ENCODE assay signal across 8 cellular contexts in genomic region chr7:101099969-101100781, GRCh38. TPM values are rescaled to one million over a fixed set of nuclear protein-coding genes. Genes with fewer than 3 reads are reported as not detected.
DNase-seq lines count a peak whose midpoint lies in the region; ATAC-seq, FAIRE-seq and TF ChIP-seq lines count a peak whose summit lies in the region.

No MANE protein-coding gene starts in this region.

- TF ChIP-seq RAD21 in A549 (conservative IDR thresholded peaks at IDR 0.05 in 1 of 2, IDR thresholded peaks at IDR 0.05 in 1 of 2) = peak; percentile 38 to 49

- no peak for FAIRE-seq in A549 (lab: Jason Lieb, UNC)

- POLR2A ChIA-PET in A549 (lab: Yijun Ruan, JAX) = interaction anchor here (0.8 to 3.5 kb wide), 6 partner anchors 9 to 38 kb away, joined by 4 to 41 read pairs (median 13); partner anchors contain the start of genes SERPINE1 and TRIM56

- H3K9ac ChIP-seq in adipocyte (ENCODE audit: low read length) = peak overlapping the region; percentile 87

- ATAC-seq in A549 (peak; percentile 90 to 96), heart right ventricle (peak; percentile 89 to 96 (median 94)), HG03521 (IDR thresholded peaks at IDR 0.05; ENCODE audit: unreplicated experiment) (no peak)

- no peak overlapping the region; the same call in 2 of the 3 replicates for H3K4me3 ChIP-seq in A549
- peak overlapping the region; percentile 55 for H3K4me3 ChIP-seq in adipocyte (ENCODE audit: low read length)
- H3K4me3 ChIP-seq in heart right ventricle = no peak overlapping the region

- H3K27me3 ChIP-seq in adipocyte (replicated peaks; ENCODE audit: control insufficient read depth, insufficient read depth, low read length) = no peaks in the 10 kb centered on the region
- H3K27me3 ChIP-seq in heart right ventricle = peaks cover 0 to 14% (median 0%) of the 10 kb centered on the region in 7 donors

- TF ChIP-seq POLR2A in A549 (IDR thresholded peaks at IDR 0.05; ENCODE audit: low read length) = peak; percentile 22; the same call in 1 of the 2 replicates

- H3K9me3 ChIP-seq in A549 = no peaks in the 10 kb centered on the region
- H3K9me3 ChIP-seq in adipocyte (ENCODE audit: control insufficient read depth, low read length) = no peaks in the 10 kb centered on the region
- no peaks in the 10 kb centered on the region for H3K9me3 ChIP-seq in heart right ventricle

- DNase-seq in A549 (ENCODE audit: low read depth in 1 of 2, low spot score in 1 of 2) (peak; percentile 91 to 98), HCEC 1CT (peak; percentile 100), RPMI7951 (ENCODE audit: low read depth) (peak; percentile 99), adipocyte (ENCODE audit: low read depth) (peak; percentile 99), heart right ventricle (peak; percentile 90 to 91), posterior cingulate gyrus (peak; percentile 84 to 98 (median 90)), ureter (ENCODE audit: low spot score) (peak; percentile 96)

- 2% methylated on average over 24 of the region's 26 CpGs for whole genome bisulfite sequencing in A549 (ENCODE audit: missing lambda C conversion rate)
- 29 to 35% methylated on average over 26 of the region's 26 CpGs for WGBS in heart right ventricle, 2 donors

- H3K4me1 ChIP-seq in A549 (peaks cover 69% of the 10 kb centered on the region), adipocyte (ENCODE audit: control insufficient read depth, insufficient read depth, low read length) (peaks cover 51% of the 10 kb centered on the region), heart right ventricle (peaks cover 0 to 41% (median 24%) of the 10 kb centered on the region in 9 donors)

- peak; percentile 90 to 94 for TF ChIP-seq EP300 in A549 (IDR thresholded peaks at IDR 0.05)

- H3K27ac ChIP-seq in A549 = peak overlapping the region; percentile 94 to 99
- peak overlapping the region in 9 of 10 donors; percentile 9 to 78 (median 63) for H3K27ac ChIP-seq in heart right ventricle

- intact Hi-C loops in heart right ventricle (cut with DNase I) = loop anchor here in 4 of 10 donors (5.0 kb wide), 2 partner anchors 32 to 37 kb away; no protein-coding TSS in a partner anchor
- intact Hi-C loops in posterior cingulate gyrus (cut with DNase I) = no loop called here

- H3K36me3 ChIP-seq in adipocyte (ENCODE audit: control insufficient read depth, insufficient read depth, low read length, severe bottlenecking) (no peaks in the 10 kb centered on the region), heart right ventricle (no peaks in the 10 kb centered on the region)

- H3K4me2 ChIP-seq in A549 = peak overlapping the region; percentile 73

- CTCF ChIA-PET in A549 (lab: Yijun Ruan, JAX) = interaction anchor here (0.9 to 20.0 kb wide), 8 partner anchors 8 to 144 kb away, joined by 3 to 600 read pairs (median 4); partner anchors contain the start of genes FIS1 and SERPINE1

- TF ChIP-seq CTCF in A549 (IDR thresholded peaks at IDR 0.05) (no peak), heart right ventricle (IDR thresholded peaks at IDR 0.05) (no peak)

TF ChIP-seq in A549, 52 proteins besides CTCF, POLR2A, EP300 and RAD21 (continues in another document):
- TF ChIP-seq FOXS1 (CRISPR knock-in tag; IDR thresholded peaks at IDR 0.05) = no peak
- TF ChIP-seq SREBF2 (IDR thresholded peaks at IDR 0.05) = no peak
- TF ChIP-seq, protein P1, sequence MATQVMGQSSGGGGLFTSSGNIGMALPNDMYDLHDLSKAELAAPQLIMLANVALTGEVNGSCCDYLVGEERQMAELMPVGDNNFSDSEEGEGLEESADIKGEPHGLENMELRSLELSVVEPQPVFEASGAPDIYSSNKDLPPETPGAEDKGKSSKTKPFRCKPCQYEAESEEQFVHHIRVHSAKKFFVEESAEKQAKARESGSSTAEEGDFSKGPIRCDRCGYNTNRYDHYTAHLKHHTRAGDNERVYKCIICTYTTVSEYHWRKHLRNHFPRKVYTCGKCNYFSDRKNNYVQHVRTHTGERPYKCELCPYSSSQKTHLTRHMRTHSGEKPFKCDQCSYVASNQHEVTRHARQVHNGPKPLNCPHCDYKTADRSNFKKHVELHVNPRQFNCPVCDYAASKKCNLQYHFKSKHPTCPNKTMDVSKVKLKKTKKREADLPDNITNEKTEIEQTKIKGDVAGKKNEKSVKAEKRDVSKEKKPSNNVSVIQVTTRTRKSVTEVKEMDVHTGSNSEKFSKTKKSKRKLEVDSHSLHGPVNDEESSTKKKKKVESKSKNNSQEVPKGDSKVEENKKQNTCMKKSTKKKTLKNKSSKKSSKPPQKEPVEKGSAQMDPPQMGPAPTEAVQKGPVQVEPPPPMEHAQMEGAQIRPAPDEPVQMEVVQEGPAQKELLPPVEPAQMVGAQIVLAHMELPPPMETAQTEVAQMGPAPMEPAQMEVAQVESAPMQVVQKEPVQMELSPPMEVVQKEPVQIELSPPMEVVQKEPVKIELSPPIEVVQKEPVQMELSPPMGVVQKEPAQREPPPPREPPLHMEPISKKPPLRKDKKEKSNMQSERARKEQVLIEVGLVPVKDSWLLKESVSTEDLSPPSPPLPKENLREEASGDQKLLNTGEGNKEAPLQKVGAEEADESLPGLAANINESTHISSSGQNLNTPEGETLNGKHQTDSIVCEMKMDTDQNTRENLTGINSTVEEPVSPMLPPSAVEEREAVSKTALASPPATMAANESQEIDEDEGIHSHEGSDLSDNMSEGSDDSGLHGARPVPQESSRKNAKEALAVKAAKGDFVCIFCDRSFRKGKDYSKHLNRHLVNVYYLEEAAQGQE (IDR thresholded peaks at IDR 0.05) = no peak
- peak; percentile 70 for TF ChIP-seq HOXB5 (CRISPR knock-in tag; IDR thresholded peaks at IDR 0.05)
- TF ChIP-seq POLR2AphosphoS2 (conservative IDR thresholded peaks at IDR 0.05; ENCODE audit: low read length) = no peak
- no peak for TF ChIP-seq ZC3H11A (IDR thresholded peaks at IDR 0.05)
- peak; percentile 97 for TF ChIP-seq MAX (IDR thresholded peaks at IDR 0.05)
- TF ChIP-seq ELK1 (IDR thresholded peaks at IDR 0.05; ENCODE audit: low read depth, low read length) = no peak
- TF ChIP-seq JUNB (IDR thresholded peaks at IDR 0.05) = peak; percentile 96
- TF ChIP-seq CHD2 (IDR thresholded peaks at IDR 0.05; ENCODE audit: low read length, partially characterized antibody) = no peak
- TF ChIP-seq TFCP2L1 (CRISPR knock-in tag; IDR thresholded peaks at IDR 0.05) = 0 out of 2 replicates have a peak, but pooled peaks have one; percentile 64
- TF ChIP-seq SMC3 (IDR thresholded peaks at IDR 0.05) = peak; percentile 52; the same call in 2 of the 3 replicates
- TF ChIP-seq NPAS2 (CRISPR knock-in tag; IDR thresholded peaks at IDR 0.05; ENCODE audit: borderline replicate concordance) = 0 out of 2 replicates have a peak, but pooled peaks have one; percentile 72
- TF ChIP-seq ZNF302 (CRISPR knock-in tag; IDR thresholded peaks at IDR 0.05) = peak; percentile 87
- peak; percentile 94 for TF ChIP-seq MYC (IDR thresholded peaks at IDR 0.05; ENCODE audit: borderline replicate concordance, low read length)
- TF ChIP-seq RFX5 (IDR thresholded peaks at IDR 0.05) = no peak

RNA-seq across cellular contexts. Expression of gene TRIM56, which starts 14.9 kb away (rescaled TPM):
- polyA plus RNA-seq in A549 (2011; rRNA removed) = 3.9 and 5.2 TPM in 2 replicates
- polyA plus RNA-seq in A549 (2012; cell fraction: cytosol; rRNA removed) = 3.2 and 4.2 TPM in 2 replicates
- polyA plus RNA-seq in A549 (2012; cell fraction: nucleus; rRNA removed) = 8.2 and 9.8 TPM in 2 replicates
- 15.6 to 17.8 TPM (median 16.5 TPM) in 3 replicates for polyA plus RNA-seq in A549 (2017; fragmentation: RNase III; extraction: RNeasy Plus Mini Kit Qiagen cat#74134 plus additional on column Dnase treatment)
- polyA minus RNA-seq in A549 (2011; rRNA and poly(A)+ RNA removed) = 8.1 and 14.2 TPM in 2 replicates
- 4.7 and 5.0 TPM in 2 replicates for total RNA-seq in RPMI7951 (2014; rRNA removed; shearing (Covaris generic))
- 10 to 100 TPM; 12.8 to 28.4 (median 16.7) TPM for total RNA-seq in heart right ventricle
- polyA plus RNA-seq in heart right ventricle = 10 to 100 TPM in 1 of 2 donors, 1 to 10 TPM in 1; 5.8 to 12.9 TPM
- 57.3 TPM for total RNA-seq in ureter

RNA-seq across cellular contexts. Expression of gene SERPINE1, which starts 26.7 kb away (rescaled TPM):
- 300 and 355 TPM in 2 replicates for polyA plus RNA-seq in A549 (2011; rRNA removed)
- 315 and 419 TPM in 2 replicates for polyA plus RNA-seq in A549 (2012; cell fraction: cytosol; rRNA removed)
- 684 and 700 TPM in 2 replicates for polyA plus RNA-seq in A549 (2012; cell fraction: nucleus; rRNA removed)
- 286 to 399 TPM (median 346 TPM) in 3 replicates for polyA plus RNA-seq in A549 (2017; fragmentation: RNase III; extraction: RNeasy Plus Mini Kit Qiagen cat#74134 plus additional on column Dnase treatment)
- polyA minus RNA-seq in A549 (2011; rRNA and poly(A)+ RNA removed) = 377 and 382 TPM in 2 replicates
- total RNA-seq in RPMI7951 (2014; rRNA removed; shearing (Covaris generic)) = 221 and 238 TPM in 2 replicates
- 10 to 100 TPM in 3 of 10 donors, 1 to 10 TPM in 7; 1.2 to 67.8 (median 4.6) TPM for total RNA-seq in heart right ventricle
- polyA plus RNA-seq in heart right ventricle = 100 to 1,000 TPM in 1 of 2 donors, 1 to 10 TPM in 1; 2.1 to 269 TPM
- total RNA-seq in ureter = 4.3 TPM

RNA-seq across cellular contexts. Expression of gene AP1S1, which starts 54.1 kb away (rescaled TPM):
- 107 and 128 TPM in 2 replicates for polyA plus RNA-seq in A549 (2011; rRNA removed)
- polyA plus RNA-seq in A549 (2012; cell fraction: cytosol; rRNA removed) = 163 and 166 TPM in 2 replicates
- 79.8 and 104 TPM in 2 replicates for polyA plus RNA-seq in A549 (2012; cell fraction: nucleus; rRNA removed)
- polyA plus RNA-seq in A549 (2017; fragmentation: RNase III; extraction: RNeasy Plus Mini Kit Qiagen cat#74134 plus additional on column Dnase treatment) = 181 to 187 TPM (median 182 TPM) in 3 replicates
- 48.5 and 54.1 TPM in 2 replicates for polyA minus RNA-seq in A549 (2011; rRNA and poly(A)+ RNA removed)
- total RNA-seq in RPMI7951 (2014; rRNA removed; shearing (Covaris generic)) = 135 and 162 TPM in 2 replicates
- 10 to 100 TPM in 7 of 10 donors, 1 to 10 TPM in 3; 7.8 to 15.2 (median 11.2) TPM for total RNA-seq in heart right ventricle
- polyA plus RNA-seq in heart right ventricle = 10 to 100 TPM; 16.1 to 33.1 TPM
- 50.5 TPM for total RNA-seq in ureter
